In genomic region chr7:76049295-76049694, GRCh38 we compare ENCODE assay signal across 8 cellular contexts. TPM values are rescaled to one million over a fixed set of nuclear protein-coding genes. Genes with fewer than 3 reads are reported as not detected.
DNase-seq lines count a peak whose midpoint lies in the region; TF ChIP-seq lines count a peak whose summit lies in the region.

No MANE protein-coding gene starts in this region.

- H3K4me1 Mint-ChIP-seq in brain = peaks cover 69% of the 10 kb centered on the region

- peaks cover 9% of the 10 kb centered on the region for H3K27me3 Mint-ChIP-seq in brain

- peak overlapping the region; percentile 92 for H3K9ac ChIP-seq in mucosa of stomach (ENCODE audit: low read length)

- no peak for DNase-seq in AG09309 (ENCODE audit: low read depth)
- DNase-seq in HFF-Myc (ENCODE audit: extremely low read depth, low read depth) = no peak
- DNase-seq in NCI-H187 (lab: John Stamatoyannopoulos, UW) = no peak
- no peak for DNase-seq in NCI-H1092 treated with DMSO at 0.1 percent for 48 hours (lab: John Stamatoyannopoulos, UW)
- no peak for DNase-seq in CD1c-positive myeloid dendritic cell (ENCODE audit: extremely low spot score)
- DNase-seq in COLO829 (ENCODE audit: low spot score) = no peak

- H3K4me3 Mint-ChIP-seq in brain = peak overlapping the region; percentile 97 to 100 (median 99)

- H3K27ac Mint-ChIP-seq in brain = peak overlapping the region in 3 of 5 experiments; percentile 36 to 99 (median 99)

- no peaks in the 10 kb centered on the region for H3K27me3 ChIP-seq in mucosa of stomach (ENCODE audit: control insufficient read depth, insufficient read depth, low read length)

- no peaks in the 10 kb centered on the region for H3K9me3 Mint-ChIP-seq in brain

- H3K36me3 ChIP-seq in mucosa of stomach (ENCODE audit: control insufficient read depth, insufficient read depth, low read length) = no peaks in the 10 kb centered on the region

- TF ChIP-seq CTCF in AG09309 (IDR thresholded peaks at IDR 0.05; ENCODE audit: control insufficient read depth, insufficient read depth, low read depth, low read length, missing control alignments) = no peak
- TF ChIP-seq CTCF in HFF-Myc (IDR thresholded peaks at IDR 0.05; ENCODE audit: low read depth, low read length, missing control alignments) = no peak
- TF ChIP-seq CTCF in brain (conservative IDR thresholded peaks at IDR 0.05) = no peak

- H3K4me1 ChIP-seq in mucosa of stomach (ENCODE audit: control insufficient read depth, insufficient read depth, low read length) = no peaks in the 10 kb centered on the region

- no peaks in the 10 kb centered on the region for H3K9me3 ChIP-seq in mucosa of stomach (ENCODE audit: control insufficient read depth, low read length)

- H3K4me3 ChIP-seq in AG09309 (ENCODE audit: control insufficient read depth, low read depth, low read length) (peak overlapping the region; percentile 74; the same call in 1 of the 2 replicates), HFF-Myc (replicated peaks; ENCODE audit: low read depth, low read length) (peak overlapping the region; percentile 99), mucosa of stomach (ENCODE audit: low read length) (no peak overlapping the region)

- peaks cover 21% of the 10 kb centered on the region for H3K36me3 Mint-ChIP-seq in brain

RNA-seq across cellular contexts. Expression of gene MDH2, which starts 1.4 kb away (rescaled TPM):
- 276 TPM for polyA plus RNA-seq in brain (ENCODE audit: insufficient read depth, low read depth, low replicate concordance)

RNA-seq across cellular contexts. Expression of gene STYXL1, which starts 1.5 kb away (rescaled TPM):
- polyA plus RNA-seq in brain (ENCODE audit: insufficient read depth, low read depth, low replicate concordance) = 50.7 TPM

RNA-seq across cellular contexts. Expression of gene TMEM120A, which starts 54.9 kb away (rescaled TPM):
- 38.3 TPM for polyA plus RNA-seq in brain (ENCODE audit: insufficient read depth, low read depth, low replicate concordance)
